Comparison of ENCODE assay signal across 15 cellular contexts in genomic region chr12:103958621-103959020, GRCh38. TPM values are rescaled to one million over a fixed set of nuclear protein-coding genes. Genes with fewer than 3 reads are reported as not detected.
DNase-seq lines count a peak whose midpoint lies in the region; ATAC-seq, FAIRE-seq and TF ChIP-seq lines count a peak whose summit lies in the region.
"Had no signal": no experiment of that assay in that cellular context is flagged by ENCODE, and none has a peak within 500 bp of the region (broad histone marks: within the 10 kb centered on the region; RNA-seq: fewer than 3 reads in every experiment).

No MANE protein-coding gene starts in this region.

- peaks cover 0 to 13% (median 4%) of the 10 kb centered on the region in 5 donors for H3K36me3 Mint-ChIP-seq in naive thymus-derived CD4-positive, alpha-beta T cell

- TF ChIP-seq CTCF in A673 (conservative IDR thresholded peaks at IDR 0.05; ENCODE audit: low read depth, low read length) (no peak), gastroesophageal sphincter (IDR thresholded peaks at IDR 0.05) (no peak)

- peaks cover 8% of the 10 kb centered on the region for H3K36me3 ChIP-seq in A673 (ENCODE audit: insufficient read depth, low read length, poor library complexity, severe bottlenecking)
- H3K36me3 ChIP-seq in BLaER1, result peaks cover 17% of the 10 kb centered on the region
- H3K36me3 ChIP-seq in naive thymus-derived CD4-positive, alpha-beta T cell (ENCODE audit: control insufficient read depth in 2 of 3, insufficient read depth in 3 of 3, low read length in 3 of 3), result peaks cover 0 to 2% (median 0%) of the 10 kb centered on the region in 3 experiments
- peaks cover 0 to 10% of the 10 kb centered on the region in 2 donors for H3K36me3 ChIP-seq in gastroesophageal sphincter

- peak; percentile 42 for FAIRE-seq in RCC 7860 (lab: Jason Lieb, UNC)
- FAIRE-seq: HTR-8/SVneo had no signal

- H3K27ac ChIP-seq in A673 (ENCODE audit: low read depth, low read length, poor library complexity, severe bottlenecking) (peak overlapping the region; percentile 7), BLaER1 (no peak overlapping the region), gastroesophageal sphincter (peak overlapping the region in 2 of 4 donors; percentile 2 to 85)
- no peak overlapping the region for H3K27ac ChIP-seq in naive thymus-derived CD4-positive, alpha-beta T cell (ENCODE audit: low read depth, low read length)
- H3K27ac ChIP-seq: neutrophil had no signal

- intact Hi-C loops in A673 (cut with micrococcal nuclease; ENCODE audit: unreplicated experiment), result no loop called here
- intact Hi-C loops in naive thymus-derived CD4-positive, alpha-beta T cell (cut with micrococcal nuclease), result no loop called here

- no peaks in the 10 kb centered on the region for H3K9me3 ChIP-seq in A673 (ENCODE audit: low read depth, low read length, poor library complexity, severe bottlenecking)
- no peaks in the 10 kb centered on the region for H3K9me3 ChIP-seq in BLaER1
- no peaks in the 10 kb centered on the region for H3K9me3 ChIP-seq in naive thymus-derived CD4-positive, alpha-beta T cell (ENCODE audit: control insufficient read depth in 2 of 3, low read length in 3 of 3)
- no peaks in the 10 kb centered on the region for H3K9me3 ChIP-seq in gastroesophageal sphincter
- H3K9me3 ChIP-seq: neutrophil had no signal

- DNase-seq in A673 (ENCODE audit: low spot score), result no peak
- DNase-seq in RCC 7860 (ENCODE audit: low spot score), result no peak
- DNase-seq in naive thymus-derived CD4-positive, alpha-beta T cell, result no peak
- no peak for DNase-seq in AML-193 (lab: John Stamatoyannopoulos, UW)
- DNase-seq in NOMO-1 treated with dmso at 0.1 percent for 144 hours (lab: John Stamatoyannopoulos, UW; ENCODE audit: unreplicated experiment), result no peak
- DNase-seq: activated naive CD8-positive, alpha-beta T cell treated with anti-CD3 and anti-CD28 coated beads, Interleukin-2, amount 10 ng/mL, durations not matched to agents 7 days and 5 days; cerebellar nuclear complex; GOT3; mammary epithelial cell; NCI-H1694 treated with DMSO at 0.1 percent for 48 hours; stimulated activated CD4-positive, alpha-beta T cell treated with anti-CD3 and anti-CD28 coated beads, Interleukin-4, amount 100 ng/mL, for 24 hours had no signal

- CTCF ChIA-PET in A673 (lab: Charles Lee), result no interaction called here
- CTCF ChIA-PET in naive thymus-derived CD4-positive, alpha-beta T cell (lab: Charles Lee), result no interaction called here

- H3K4me3 Mint-ChIP-seq in naive thymus-derived CD4-positive, alpha-beta T cell, result peak overlapping the region in 7 of 10 donors; percentile 9 to 73 (median 39)
- H3K4me3 Mint-ChIP-seq: activated naive CD8-positive, alpha-beta T cell treated with anti-CD3 and anti-CD28 coated beads, Interleukin-2, amount 10 ng/mL, durations not matched to agents 7 days and 5 days had no signal

- TF ChIP-seq POLR2A in gastroesophageal sphincter (IDR thresholded peaks at IDR 0.05), result no peak

- H3K27me3 ChIP-seq in A673 (replicated peaks; ENCODE audit: insufficient read depth, low read depth, low read length, poor library complexity) (no peaks in the 10 kb centered on the region), BLaER1 (no peaks in the 10 kb centered on the region), gastroesophageal sphincter (no peaks in the 10 kb centered on the region)
- no peaks in the 10 kb centered on the region for H3K27me3 ChIP-seq in naive thymus-derived CD4-positive, alpha-beta T cell (ENCODE audit: control insufficient read depth in 2 of 2, insufficient read depth in 2 of 2, low read length in 2 of 2)
- H3K27me3 ChIP-seq: neutrophil had no signal

- peak overlapping the region in 4 of 9 donors; percentile 32 to 63 (median 46) for H3K27ac Mint-ChIP-seq in naive thymus-derived CD4-positive, alpha-beta T cell
- H3K27ac Mint-ChIP-seq: activated naive CD8-positive, alpha-beta T cell treated with anti-CD3 and anti-CD28 coated beads, Interleukin-2, amount 10 ng/mL, durations not matched to agents 7 days and 5 days had no signal

- BruUV-seq in A673 (replicated peaks; lab: Mats Ljungman, UMichigan), result no TSS peak

- H3K4me1 ChIP-seq in A673 (ENCODE audit: insufficient read depth, low read length, poor library complexity, severe bottlenecking), result peaks cover 4% of the 10 kb centered on the region
- H3K4me1 ChIP-seq in BLaER1, result peaks cover 38% of the 10 kb centered on the region
- peaks cover 13 to 17% of the 10 kb centered on the region in 2 donors for H3K4me1 ChIP-seq in naive thymus-derived CD4-positive, alpha-beta T cell (ENCODE audit: control insufficient read depth in 2 of 2, insufficient read depth in 2 of 2, low read length in 2 of 2)
- peaks cover 6 to 52% (median 13%) of the 10 kb centered on the region in 3 donors for H3K4me1 ChIP-seq in gastroesophageal sphincter

- H3K4me1 Mint-ChIP-seq in naive thymus-derived CD4-positive, alpha-beta T cell, result peaks cover 22 to 51% (median 41%) of the 10 kb centered on the region in 7 donors

- 55 to 65% methylated on average over 1 of the region's 1 CpG for WGBS in gastroesophageal sphincter (ENCODE audit: low coverage in 1 of 2), 2 donors

- no peaks in the 10 kb centered on the region for H3K27me3 Mint-ChIP-seq in naive thymus-derived CD4-positive, alpha-beta T cell
- H3K27me3 Mint-ChIP-seq: activated naive CD8-positive, alpha-beta T cell treated with anti-CD3 and anti-CD28 coated beads, Interleukin-2, amount 10 ng/mL, durations not matched to agents 7 days and 5 days had no signal

- POLR2A ChIA-PET in A673 (lab: Charles Lee; ENCODE audit: low non-redundant PET), result no interaction called here
- POLR2A ChIA-PET in naive thymus-derived CD4-positive, alpha-beta T cell (lab: Charles Lee), result interaction anchor here (3.9 kb wide), 1 partner anchor 30 kb away, joined by 54 read pairs; the partner anchor contains the start of gene HSP90B1

- no peak overlapping the region for H3K9ac ChIP-seq in BLaER1

- peaks cover 0 to 1% (median 0%) of the 10 kb centered on the region in 11 donors for H3K9me3 Mint-ChIP-seq in naive thymus-derived CD4-positive, alpha-beta T cell
- H3K9me3 Mint-ChIP-seq: activated naive CD8-positive, alpha-beta T cell treated with anti-CD3 and anti-CD28 coated beads, Interleukin-2, amount 10 ng/mL, durations not matched to agents 7 days and 5 days had no signal

- ATAC-seq in naive thymus-derived CD4-positive, alpha-beta T cell, result no peak
- no peak for ATAC-seq in gastroesophageal sphincter

- peaks cover under 1% of the 10 kb centered on the region; the same call in 1 of the 2 replicates for H4K20me1 ChIP-seq in BLaER1

- peak overlapping the region; percentile 40; the same call in 1 of the 2 replicates for H3K4me2 ChIP-seq in BLaER1

- no peak overlapping the region for H3K4me3 ChIP-seq in A673 (ENCODE audit: low read depth, low read length, poor library complexity, severe bottlenecking)
- H3K4me3 ChIP-seq in BLaER1, result no peak overlapping the region
- no peak overlapping the region for H3K4me3 ChIP-seq in naive thymus-derived CD4-positive, alpha-beta T cell (ENCODE audit: low read length)
- no peak overlapping the region for H3K4me3 ChIP-seq in gastroesophageal sphincter

- no peak for TF ChIP-seq EP300 in gastroesophageal sphincter (IDR thresholded peaks at IDR 0.05)

RNA-seq across cellular contexts. Expression of gene TDG, which starts 7.1 kb away (rescaled TPM):
- total RNA-seq in A673 (2021) (54.1 and 59.4 TPM in 2 replicates), gastroesophageal sphincter (10 to 100 TPM; 12.5 to 30.4 (median 21.3) TPM)
- total RNA-seq in naive thymus-derived CD4-positive, alpha-beta T cell, result 10 to 100 TPM; 21.5 to 43.0 (median 35.5) TPM
- 10 to 100 TPM; 15.4 to 17.2 TPM for polyA plus RNA-seq in naive thymus-derived CD4-positive, alpha-beta T cell

RNA-seq across cellular contexts. Expression of gene HSP90B1, which starts 28.4 kb away (rescaled TPM):
- total RNA-seq in A673 (2021) (955 and 970 TPM in 2 replicates), gastroesophageal sphincter (100 to 1,000 TPM; 137 to 334 (median 231) TPM)
- total RNA-seq in naive thymus-derived CD4-positive, alpha-beta T cell, result 100 to 1,000 TPM; 226 to 461 (median 436) TPM
- 100 to 1,000 TPM; 184 to 230 TPM for polyA plus RNA-seq in naive thymus-derived CD4-positive, alpha-beta T cell
